In genomic region chr3:8524656-8525399, GRCh38 we compare ENCODE assay signal across 23 cellular contexts. TPM values are rescaled to one million over a fixed set of nuclear protein-coding genes. Genes with fewer than 3 reads are reported as not detected.
A peak's percentile ranks its signal among the peaks of the same experiment; 100 is the strongest.
DNase-seq lines count a peak whose midpoint lies in the region; ATAC-seq, FAIRE-seq and TF ChIP-seq lines count a peak whose summit lies in the region.
"Had no signal": no experiment of that assay in that cellular context is flagged by ENCODE, and none has a peak within 500 bp of the region (broad histone marks: within the 10 kb centered on the region; RNA-seq: fewer than 3 reads in every experiment).

No MANE protein-coding gene starts in this region.

- no peak for DNase-seq in activated CD4-positive, CD25-positive, alpha-beta regulatory T cell (lab: John Stamatoyannopoulos, UW)
- DNase-seq in GM12878 (ENCODE audit: low read depth, low spot score) (no peak), smooth muscle cell (lab: John Stamatoyannopoulos, UW; ENCODE audit: unreplicated experiment) (no peak), omental fat pad (ENCODE audit: low spot score) (no peak), HT-29 (ENCODE audit: low spot score) (no peak), NCI-H82 treated with DMSO at 0.1 percent for 48 hours (lab: John Stamatoyannopoulos, UW; ENCODE audit: unreplicated experiment) (no peak)
- DNase-seq: activated CD4-positive, alpha-beta T cell treated with anti-CD3 and anti-CD28 coated beads for 1 hour; activated CD8-positive, alpha-beta memory T cell treated with anti-CD3 and anti-CD28 coated beads, Interleukin-2, amount 50 U/mL, for 4 hours; activated naive CD4-positive, alpha-beta T cell treated with anti-CD3 and anti-CD28 coated beads, Interleukin-2, amount 10 ng/mL, durations not matched to agents 7 days and 5 days; DMS 273 treated with DMSO at 0.1 percent for 48 hours; effector CD8-positive, alpha-beta T cell; hippocampal formation; MM.1S; NCI-H1930; ovary; SHP77 treated with DMSO at 0.1 percent for 48 hours; trophoblast cell had no signal

- H3K4me1 ChIP-seq in GM12878 (ENCODE audit: control insufficient read depth, insufficient read depth, low read length) = no peaks in the 10 kb centered on the region
- peaks cover 44% of the 10 kb centered on the region for H3K4me1 ChIP-seq in smooth muscle cell (ENCODE audit: low read depth)

- no TSS peak for BruUV-seq in GM12878 (replicated peaks; lab: Mats Ljungman, UMichigan)

- H3K27me3 ChIP-seq in GM12878 (replicated peaks in 1 of 2; ENCODE audit: control insufficient read depth in 2 of 2, insufficient read depth in 2 of 2, low read length in 1 of 2) (no peaks in the 10 kb centered on the region), smooth muscle cell (ENCODE audit: low read depth) (no peaks in the 10 kb centered on the region)
- H3K27me3 ChIP-seq: ovary had no signal

- no peak overlapping the region for H3K27ac ChIP-seq in GM12878 (ENCODE audit: control insufficient read depth, insufficient read depth)
- H3K27ac ChIP-seq in smooth muscle cell (ENCODE audit: low read depth) = peak overlapping the region; percentile 78
- H3K27ac ChIP-seq: 22Rv1, ovary had no signal

- RAD21 ChIA-PET in GM12878 (lab: Charles Lee; ENCODE audit: unreplicated experiment) = interaction anchor here (1.6 to 1.8 kb wide), 2 partner anchors 19 to 23 kb away, joined by 4 read pairs; partner anchors contain the start of gene LMCD1

- peak; percentile 35 for FAIRE-seq in GM12878 (lab: Jason Lieb, UNC)
- FAIRE-seq: H1, HepG2 had no signal

- no peak for TF ChIP-seq RAD21 in GM12878 (IDR thresholded peaks at IDR 0.05; ENCODE audit: insufficient read depth, low read depth, low read length)

- H3K79me2 ChIP-seq in GM12878 (ENCODE audit: control insufficient read depth, insufficient read depth, low read length) (no peaks in the 10 kb centered on the region), smooth muscle cell (ENCODE audit: low read depth) (peaks cover 98% of the 10 kb centered on the region)

- WGBS in GM12878 (ENCODE audit: insufficient coverage, insufficient replicate concordance, low lambda C conversion rate, missing lambda C conversion rate) = 79% methylated on average over 5 of the region's 5 CpGs
- WGBS in smooth muscle cell (ENCODE audit: low lambda C conversion rate) = 90% methylated on average over 5 of the region's 5 CpGs

- intact Hi-C loops in GM12878 (cut with micrococcal nuclease; ENCODE audit: unreplicated experiment) = no loop called here

- H3K36me3 ChIP-seq in GM12878 (ENCODE audit: control insufficient read depth in 2 of 2, insufficient read depth in 2 of 2, low read length in 1 of 2) = no peaks in the 10 kb centered on the region
- peaks cover 15% of the 10 kb centered on the region for H3K36me3 ChIP-seq in smooth muscle cell (ENCODE audit: low read depth)
- H3K36me3 ChIP-seq: ovary had no signal

- TF ChIP-seq CTCF in GM12878 (IDR thresholded peaks at IDR 0.05 in 2 of 3, conservative IDR thresholded peaks at IDR 0.05 in 1 of 3; ENCODE audit: control insufficient read depth in 2 of 3, extremely low read depth in 1 of 3, insufficient read depth in 1 of 3, low read depth in 3 of 3, low read length in 3 of 3) = no peak
- TF ChIP-seq CTCF in smooth muscle cell (IDR thresholded peaks at IDR 0.05; ENCODE audit: borderline replicate concordance, insufficient read depth, poor library complexity, severe bottlenecking) = no peak
- TF ChIP-seq CTCF in omental fat pad (IDR thresholded peaks at IDR 0.05) = no peak

- no peak for TF ChIP-seq EP300 in GM12878 (IDR thresholded peaks at IDR 0.05; ENCODE audit: borderline replicate concordance in 1 of 2, control insufficient read depth in 1 of 2, low read depth in 2 of 2, low read length in 2 of 2)

- H2AFZ ChIP-seq in GM12878 (ENCODE audit: control insufficient read depth, low read depth, low read length) = no peak overlapping the region
- no peak overlapping the region for H2AFZ ChIP-seq in smooth muscle cell (ENCODE audit: low read depth)

- ATAC-seq in activated CD4-positive, CD25-positive, alpha-beta regulatory T cell treated with anti-CD3 and anti-CD28 coated beads, Interleukin-2, amount 50 U/mL, for 24 hours = peak; percentile 38 to 65
- ATAC-seq in GM21786 (IDR thresholded peaks at IDR 0.05; ENCODE audit: unreplicated experiment) (peak; percentile 65), GM12878 (peak; percentile 82), omental fat pad (ENCODE audit: low FRiP score) (no peak)
- ATAC-seq: HepG2 had no signal

- SMC1A ChIA-PET in GM12878 (lab: Charles Lee; ENCODE audit: uncharacterized antibody, unreplicated experiment) = interaction anchor here (0.8 to 2.9 kb wide), 3 partner anchors 18 to 21 kb away, joined by 3 to 12 read pairs (median 4); no protein-coding TSS in a partner anchor

- H3K4me2 ChIP-seq in GM12878 (ENCODE audit: control insufficient read depth, insufficient read depth) (no peak overlapping the region), smooth muscle cell (peak overlapping the region; percentile 46)

- no peak for TF ChIP-seq POLR2A in GM12878 (IDR thresholded peaks at IDR 0.05; ENCODE audit: low read depth, low read length)

- CTCF ChIA-PET in GM12878 (lab: Yijun Ruan, JAX) = interaction anchor here (1.0 to 1.3 kb wide), 2 partner anchors 19 to 81 kb away, joined by 4 read pairs; no protein-coding TSS in a partner anchor

- POLR2A ChIA-PET in GM12878 (lab: Charles Lee) = interaction anchor here (0.6 to 1.5 kb wide), 2 partner anchors 20 to 29 kb away, joined by 6 to 8 read pairs; no protein-coding TSS in a partner anchor

- no peaks in the 10 kb centered on the region; the same call in 2 of the 3 replicates for H3K9me3 ChIP-seq in GM12878 (replicated peaks; ENCODE audit: control insufficient read depth, insufficient read depth, low read length)
- H3K9me3 ChIP-seq in smooth muscle cell (replicated peaks; ENCODE audit: low read depth) = no peaks in the 10 kb centered on the region
- H3K9me3 ChIP-seq: ovary had no signal

- H3F3A ChIP-seq in smooth muscle cell (ENCODE audit: low read depth) = peaks cover 46% of the 10 kb centered on the region

- H3K4me3 ChIP-seq in GM12878 (no peak overlapping the region), smooth muscle cell (no peak overlapping the region)
- H3K4me3 ChIP-seq: ovary, skin epidermis had no signal

- no peaks in the 10 kb centered on the region for H4K20me1 ChIP-seq in GM12878 (ENCODE audit: control insufficient read depth, insufficient read depth)
- peaks cover 100% of the 10 kb centered on the region for H4K20me1 ChIP-seq in smooth muscle cell (ENCODE audit: low read depth)

- in situ Hi-C loops in GM12878 (cut with MboI) = no loop called here

- H3K9ac ChIP-seq in GM12878 (ENCODE audit: control insufficient read depth, insufficient read depth, low read length) (no peak overlapping the region), smooth muscle cell (ENCODE audit: low read depth) (no peak overlapping the region)

TF ChIP-seq in GM12878, 131 proteins besides CTCF, POLR2A, EP300 and RAD21 (continues in another document):
- TF ChIP-seq E2F8 (IDR thresholded peaks at IDR 0.05; ENCODE audit: low read depth, partially characterized antibody) = no peak

RNA-seq across cellular contexts. Expression of gene LMCD1, which starts 23.2 kb away (rescaled TPM):
- total RNA-seq in GM12878 (2013; cell fraction: nucleolus; rRNA removed) = 14.3 and 18.7 TPM in 2 replicates
- total RNA-seq in GM12878 (2014; rRNA removed) = 2.5 and 3.2 TPM in 2 replicates
- total RNA-seq in GM12878 (2014; rRNA removed; fragmentation: Illumina TruSeq; extraction: Trizol) = 0.83 and 0.89 TPM in 2 replicates
- total RNA-seq in GM12878 (2021) = 1.7 and 1.9 TPM in 2 replicates
- polyA plus RNA-seq in GM12878 (2011; ENCODE audit: low read depth) = 0.68 TPM
- polyA plus RNA-seq in GM12878 (2011; rRNA removed) = 4.2 and 6.4 TPM in 2 replicates
- polyA plus RNA-seq in GM12878 (2011; cell fraction: cytosol; rRNA removed) = 6.5 and 7.6 TPM in 2 replicates
- polyA plus RNA-seq in GM12878 (2011; cell fraction: nucleus; rRNA removed) = 6.5 and 7.1 TPM in 2 replicates
- 2.4 and 3.3 TPM in 2 replicates for polyA plus RNA-seq in GM12878 (2012)
- polyA plus RNA-seq in GM12878 (2014; fragmentation: Illumina TruSeq; extraction: Trizol) = 1.3 and 1.7 TPM in 2 replicates
- under 1 TPM; 0.27 to 0.35 TPM for polyA plus RNA-seq in GM12878 (2014; fragmentation: Nextera tagmentation; extraction: Ambion mirVana)
- polyA plus RNA-seq in GM12878 (2014; rRNA removed) = 1.7 and 3.3 TPM in 2 replicates
- polyA plus RNA-seq in GM12878 (2016; fragmentation: Nextera tagmentation; extraction: Ambion mirVana) = 1 to 10 TPM in 1 of 2 experiments, under 1 TPM in 1; 0.81 to 1.7 TPM
- 1.6 and 2.0 TPM in 2 replicates for polyA minus RNA-seq in GM12878 (2011; rRNA and poly(A)+ RNA removed)
- 1.4 and 1.7 TPM in 2 replicates for polyA minus RNA-seq in GM12878 (2011; cell fraction: cytosol; rRNA and poly(A)+ RNA removed)
- 2.2 and 3.2 TPM in 2 replicates for polyA minus RNA-seq in GM12878 (2011; cell fraction: nucleus; rRNA and poly(A)+ RNA removed)
- total RNA-seq in smooth muscle cell = 187 and 276 TPM in 2 replicates
- 356 and 524 TPM in 2 replicates for polyA plus RNA-seq in smooth muscle cell
- 1,000 to 10,000 TPM in 1 of 4 donors, 100 to 1,000 TPM in 3; 135 to 1,380 (median 270) TPM for total RNA-seq in omental fat pad
- total RNA-seq in HT-29 (2014; rRNA removed; shearing (Covaris generic)) = 4.8 and 7.5 TPM in 2 replicates
